1 cellular context compared by ENCODE assay signal in genomic region chr3:47159820-47160219, GRCh38.
TF ChIP-seq lines count a peak whose summit lies in the region.

No MANE protein-coding gene starts in this region.

TF ChIP-seq in HEK293, 187 proteins besides CTCF, POLR2A, EP300 and RAD21 (continued from another document):
- TF ChIP-seq KLF17 (tag by site-specific recombination; IDR thresholded peaks at IDR 0.05): no peak
